In genomic region chr11:59802639-59803176, GRCh38 we compare ENCODE assay signal across 8 cellular contexts. TPM values are rescaled to one million over a fixed set of nuclear protein-coding genes. Genes with fewer than 3 reads are reported as not detected.
A peak's percentile ranks its signal among the peaks of the same experiment; 100 is the strongest.
DNase-seq lines count a peak whose midpoint lies in the region; ATAC-seq, FAIRE-seq and TF ChIP-seq lines count a peak whose summit lies in the region.

No MANE protein-coding gene starts in this region.

- peak; percentile 67 for ATAC-seq in HG03159 (IDR thresholded peaks at IDR 0.05; ENCODE audit: unreplicated experiment)
- ATAC-seq in K562, result peak; percentile 61
- ATAC-seq in stimulated activated effector memory CD8-positive, alpha-beta T cell treated with anti-CD3 and anti-CD28 coated beads, Interleukin-12 subunit alpha, Interleukin-12 subunit beta, amount 100 ng/mL, for 72 hours, result peak; percentile 78

- no peak overlapping the region for H3K27ac Mint-ChIP-seq in stimulated activated effector memory CD8-positive, alpha-beta T cell treated with anti-CD3 and anti-CD28 coated beads, Interleukin-12 subunit alpha, Interleukin-12 subunit beta, amount 100 ng/mL, for 72 hours

- TF ChIP-seq POLR2A in K562 (conservative IDR thresholded peaks at IDR 0.05) (no peak), GM12891 (IDR thresholded peaks at IDR 0.05; ENCODE audit: low read depth, low read length) (no peak)

- peak; percentile 85 to 86 for TF ChIP-seq RAD21 in K562 (CRISPR knock-in tag; conservative IDR thresholded peaks at IDR 0.05 in 1 of 2, IDR thresholded peaks at IDR 0.05 in 1 of 2)

- 44% methylated on average over 4 of the region's 4 CpGs for WGBS in K562 (ENCODE audit: insufficient coverage, low coverage, missing lambda C conversion rate)

- H2AFZ ChIP-seq in OCI-LY7 (ENCODE audit: low read length) (no peak overlapping the region), K562 (ENCODE audit: low read depth, low read length) (no peak overlapping the region)

- no peak overlapping the region for H3K9ac ChIP-seq in K562 (ENCODE audit: insufficient read depth in 1 of 2, low read depth in 2 of 2, low read length in 2 of 2)

- intact Hi-C loops in OCI-LY7 (cut with micrococcal nuclease; ENCODE audit: unreplicated experiment) (loop anchor here (1.0 to 2.0 kb wide), 2 partner anchors 48 to 266 kb away; no protein-coding TSS in a partner anchor), K562 (cut with micrococcal nuclease) (loop anchor here (1.0 to 5.0 kb wide), 5 partner anchors 48 to 630 kb away; partner anchors contain the start of genes DTX4 and PATL1)

- H3K4me3 ChIP-seq in OCI-LY7 (ENCODE audit: low read depth, low read length, poor library complexity, severe bottlenecking) (no peak overlapping the region), K562 (no peak overlapping the region)

- no peak overlapping the region for H3K27ac ChIP-seq in OCI-LY7 (ENCODE audit: low read depth, low read length, poor library complexity, severe bottlenecking)
- no peak overlapping the region for H3K27ac ChIP-seq in K562 (ENCODE audit: extremely low read depth, low read depth, low read length)

- H3K4me1 Mint-ChIP-seq in stimulated activated effector memory CD8-positive, alpha-beta T cell treated with anti-CD3 and anti-CD28 coated beads, Interleukin-12 subunit alpha, Interleukin-12 subunit beta, amount 100 ng/mL, for 72 hours, result peaks cover 6% of the 10 kb centered on the region

- no peaks in the 10 kb centered on the region for H3K27me3 ChIP-seq in K562 (ENCODE audit: control insufficient read depth in 2 of 2, insufficient read depth in 2 of 2, low read length in 2 of 2)

- in situ Hi-C loops in K562 (cut with MboI), result loop anchor here (5.0 kb wide), 1 partner anchor 45 kb away; the partner anchor contains the start of gene STX3

- H3K4me3 Mint-ChIP-seq in stimulated activated effector memory CD8-positive, alpha-beta T cell treated with anti-CD3 and anti-CD28 coated beads, Interleukin-12 subunit alpha, Interleukin-12 subunit beta, amount 100 ng/mL, for 72 hours, result no peak overlapping the region

- H4K20me1 ChIP-seq in OCI-LY7 (ENCODE audit: insufficient read depth, low read length) (no peaks in the 10 kb centered on the region), K562 (replicated peaks; ENCODE audit: control insufficient read depth, insufficient read depth, low read length) (no peaks in the 10 kb centered on the region)

- H3K9me3 Mint-ChIP-seq in stimulated activated effector memory CD8-positive, alpha-beta T cell treated with anti-CD3 and anti-CD28 coated beads, Interleukin-12 subunit alpha, Interleukin-12 subunit beta, amount 100 ng/mL, for 72 hours, result no peaks in the 10 kb centered on the region

- H3K36me3 ChIP-seq in OCI-LY7 (ENCODE audit: insufficient read depth, low read length) (peaks cover 50% of the 10 kb centered on the region), K562 (ENCODE audit: control insufficient read depth, insufficient read depth, low read length) (peaks cover 82% of the 10 kb centered on the region)

- FAIRE-seq in K562 (lab: Jason Lieb, UNC) (peak; percentile 86), islet of Langerhans (lab: Jason Lieb, UNC) (peak; percentile 93), GM12891 (lab: Jason Lieb, UNC) (no peak)

- peak; percentile 92 for TF ChIP-seq CTCF in OCI-LY7 (conservative IDR thresholded peaks at IDR 0.05; ENCODE audit: low read length)
- peak; percentile 63 to 88 (median 63) for TF ChIP-seq CTCF in K562 (IDR thresholded peaks at IDR 0.05 in 2 of 3, conservative IDR thresholded peaks at IDR 0.05 in 1 of 3; ENCODE audit: insufficient read depth in 2 of 3, low read depth in 1 of 3, low read length in 3 of 3)

- H3K4me2 ChIP-seq in OCI-LY7 (ENCODE audit: low read length), result no peak overlapping the region
- no peak overlapping the region for H3K4me2 ChIP-seq in K562 (ENCODE audit: insufficient read depth, low read length)

- H3K4me1 ChIP-seq in OCI-LY7 (ENCODE audit: insufficient read depth, low read length, poor library complexity, severe bottlenecking) (peaks cover 4% of the 10 kb centered on the region), K562 (replicated peaks in 1 of 2; ENCODE audit: control insufficient read depth in 2 of 2, insufficient read depth in 2 of 2, low read length in 2 of 2) (no peaks in the 10 kb centered on the region; a peak in 1 of 5 replicates)

- H3K9me1 ChIP-seq in K562 (ENCODE audit: control insufficient read depth, insufficient read depth, low read length), result no peaks in the 10 kb centered on the region

- CTCF ChIA-PET in OCI-LY7 (lab: Charles Lee; ENCODE audit: unreplicated experiment), result interaction anchor here (1.0 to 1.1 kb wide), 2 partner anchors 48 to 117 kb away, joined by 3 to 9 read pairs; partner anchors contain the start of gene STX3
- CTCF ChIA-PET in K562 (lab: Yijun Ruan, JAX; ENCODE audit: low intra/inter-chr PET ratio), result interaction anchor here (0.5 to 3.5 kb wide), 6 partner anchors 43 to 631 kb away, joined by 3 to 28 read pairs (median 6); partner anchors contain the start of genes DTX4 and STX3

- peaks cover 56% of the 10 kb centered on the region for H3K36me3 Mint-ChIP-seq in stimulated activated effector memory CD8-positive, alpha-beta T cell treated with anti-CD3 and anti-CD28 coated beads, Interleukin-12 subunit alpha, Interleukin-12 subunit beta, amount 100 ng/mL, for 72 hours

- TF ChIP-seq EP300 in K562 (IDR thresholded peaks at IDR 0.05; ENCODE audit: low read length), result no peak

- no peaks in the 10 kb centered on the region for H3K9me2 ChIP-seq in OCI-LY7 (ENCODE audit: insufficient read depth, low read length)

- POLR2A ChIA-PET in OCI-LY7 (lab: Charles Lee) (interaction anchor here (1.7 kb wide), 1 partner anchor 31 kb away, joined by 11 read pairs; no protein-coding TSS in a partner anchor), K562 (lab: Yijun Ruan, JAX) (interaction anchor here (1.4 kb wide), 1 partner anchor 16 kb away, joined by 3 read pairs; no protein-coding TSS in a partner anchor)

- H3K79me2 ChIP-seq in OCI-LY7 (ENCODE audit: insufficient read depth, low read depth, low read length) (peaks cover 2% of the 10 kb centered on the region; the same call in 1 of the 2 replicates), K562 (ENCODE audit: control insufficient read depth, insufficient read depth, low read length) (0 out of 3 replicates have a peak, but pooled peaks cover 2% of the 10 kb centered on the region)

- BruUV-seq in OCI-LY7 (replicated peaks; lab: Mats Ljungman, UMichigan), result no TSS peak
- BruUV-seq in K562 (replicated peaks; lab: Mats Ljungman, UMichigan), result no TSS peak

- DNase-seq in activated T-cell treated with anti-CD3 and anti-CD28 coated beads for 1 hour (ENCODE audit: low read depth) (peak; percentile 14), OCI-LY7 (ENCODE audit: low spot score) (peak; percentile 73), K562 (ENCODE audit: extremely low read depth in 1 of 4, low spot score in 3 of 4) (peak; percentile 39 to 74 (median 54)), GM12891 (ENCODE audit: insufficient read length, low spot score) (no peak)
- no peak for DNase-seq in activated T-cell treated with anti-CD3 and anti-CD28 coated beads, Interleukin-2, amount 50 U/mL, for 1 hour
- peak in 1 of 2 donors; percentile 15 for DNase-seq in stimulated activated effector memory CD8-positive, alpha-beta T cell treated with anti-CD3 and anti-CD28 coated beads, Interleukin-12 subunit alpha, Interleukin-12 subunit beta, amount 100 ng/mL, for 72 hours (ENCODE audit: low spot score in 2 of 2)

- no peaks in the 10 kb centered on the region for H3K9me3 ChIP-seq in OCI-LY7 (ENCODE audit: low read length)
- H3K9me3 ChIP-seq in K562 (replicated peaks; ENCODE audit: control insufficient read depth, insufficient read depth, low read depth, low read length), result no peaks in the 10 kb centered on the region

RNA-seq across cellular contexts. Expression of gene MRPL16, which starts 7.9 kb away (rescaled TPM):
- total RNA-seq in OCI-LY7 (2014; rRNA removed; shearing (Covaris generic)), result 133 and 159 TPM in 2 replicates
- total RNA-seq in OCI-LY7 (2022) (87.5 and 92.2 TPM in 2 replicates), K562 (2014; rRNA removed) (166 and 202 TPM in 2 replicates), K562 (2014; rRNA removed; fragmentation: Illumina TruSeq; extraction: Trizol) (157 and 158 TPM in 2 replicates), K562 (2015; rRNA removed; fragmentation: Illumina TruSeq; extraction: Trizol) (139 and 146 TPM in 2 replicates), K562 (2021) (157 and 168 TPM in 2 replicates)
- 44.3 and 58.4 TPM in 2 replicates for total RNA-seq in K562 (2011; cell fraction: chromatin; rRNA removed; ENCODE audit: low replicate concordance)
- total RNA-seq in K562 (2011; cell fraction: nucleolus; rRNA removed), result 43.0 and 45.4 TPM in 2 replicates
- total RNA-seq in K562 (2011; cell fraction: nucleoplasm; rRNA removed), result 63.6 and 81.8 TPM in 2 replicates
- polyA plus RNA-seq in K562 (2011; rRNA removed) (106 and 172 TPM in 2 replicates), K562 (2014; fragmentation: Illumina TruSeq; extraction: Trizol) (209 and 212 TPM in 2 replicates), K562 (2014; fragmentation: Nextera tagmentation; extraction: Ambion mirVana) (10 to 100 TPM; 63.3 to 99.3 TPM), K562 (2014; rRNA removed) (191 and 196 TPM in 2 replicates)
- 79.0 and 152 TPM in 2 replicates for polyA plus RNA-seq in K562 (2011; cell fraction: cytosol; rRNA removed)
- 60.6 and 127 TPM in 2 replicates for polyA plus RNA-seq in K562 (2011; cell fraction: nucleus; rRNA removed)
- polyA plus RNA-seq in K562 (2012), result 108 and 136 TPM in 2 replicates
- polyA minus RNA-seq in K562 (2011; rRNA and poly(A)+ RNA removed), result 66.3 and 111 TPM in 2 replicates
- 36.9 and 52.2 TPM in 2 replicates for polyA minus RNA-seq in K562 (2011; cell fraction: cytosol; rRNA and poly(A)+ RNA removed)
- 16.4 and 34.3 TPM in 2 replicates for polyA minus RNA-seq in K562 (2011; cell fraction: nucleus; rRNA and poly(A)+ RNA removed)
- polyA plus RNA-seq in GM12891 (2012; ENCODE audit: low read depth, missing spikeins), result 67.3 TPM

RNA-seq across cellular contexts. Expression of gene CBLIF, which starts 42.6 kb away (rescaled TPM):
- total RNA-seq in OCI-LY7 (2014; rRNA removed; shearing (Covaris generic)), result not detected in 2 replicates
- total RNA-seq in OCI-LY7 (2022), result not detected in 2 replicates
- total RNA-seq in K562 (2011; cell fraction: chromatin; rRNA removed; ENCODE audit: low replicate concordance), result not detected in 2 replicates
- 0.33 TPM in 1 of 2 replicates, not detected in the other for total RNA-seq in K562 (2011; cell fraction: nucleolus; rRNA removed)
- not detected in 2 replicates for total RNA-seq in K562 (2011; cell fraction: nucleoplasm; rRNA removed)
- 0.23 and 0.37 TPM in 2 replicates for total RNA-seq in K562 (2014; rRNA removed)
- total RNA-seq in K562 (2014; rRNA removed; fragmentation: Illumina TruSeq; extraction: Trizol), result 0.45 and 0.58 TPM in 2 replicates
- 0.40 and 0.53 TPM in 2 replicates for total RNA-seq in K562 (2015; rRNA removed; fragmentation: Illumina TruSeq; extraction: Trizol)
- total RNA-seq in K562 (2021), result 0.62 and 0.72 TPM in 2 replicates
- polyA plus RNA-seq in K562 (2011; rRNA removed), result 0.07 and 0.11 TPM in 2 replicates
- polyA plus RNA-seq in K562 (2011; cell fraction: cytosol; rRNA removed), result 0.24 TPM in 1 of 2 replicates, not detected in the other
- polyA plus RNA-seq in K562 (2011; cell fraction: nucleus; rRNA removed), result 0.40 TPM in 1 of 2 replicates, not detected in the other
- polyA plus RNA-seq in K562 (2012), result 0.14 and 0.20 TPM in 2 replicates
- polyA plus RNA-seq in K562 (2014; fragmentation: Illumina TruSeq; extraction: Trizol), result 0.58 and 0.76 TPM in 2 replicates
- polyA plus RNA-seq in K562 (2014; fragmentation: Nextera tagmentation; extraction: Ambion mirVana), result under 1 TPM; 0.39 to 0.83 TPM
- 0.49 and 0.54 TPM in 2 replicates for polyA plus RNA-seq in K562 (2014; rRNA removed)
- polyA minus RNA-seq in K562 (2011; rRNA and poly(A)+ RNA removed), result 0.35 TPM in 1 of 2 replicates, not detected in the other
- not detected in 2 replicates for polyA minus RNA-seq in K562 (2011; cell fraction: cytosol; rRNA and poly(A)+ RNA removed)
- not detected in 2 replicates for polyA minus RNA-seq in K562 (2011; cell fraction: nucleus; rRNA and poly(A)+ RNA removed)
- polyA plus RNA-seq in GM12891 (2012; ENCODE audit: low read depth, missing spikeins), result not detected

RNA-seq across cellular contexts. Expression of gene STX3, which starts 47.5 kb away (rescaled TPM):
- 20.2 and 27.2 TPM in 2 replicates for total RNA-seq in OCI-LY7 (2014; rRNA removed; shearing (Covaris generic))
- 6.4 and 8.4 TPM in 2 replicates for total RNA-seq in OCI-LY7 (2022)
- total RNA-seq in K562 (2011; cell fraction: chromatin; rRNA removed; ENCODE audit: low replicate concordance), result 37.7 and 53.0 TPM in 2 replicates
- total RNA-seq in K562 (2011; cell fraction: nucleolus; rRNA removed), result 20.0 and 22.1 TPM in 2 replicates
- 33.5 and 50.9 TPM in 2 replicates for total RNA-seq in K562 (2011; cell fraction: nucleoplasm; rRNA removed)
- total RNA-seq in K562 (2014; rRNA removed), result 46.2 and 48.2 TPM in 2 replicates
- total RNA-seq in K562 (2014; rRNA removed; fragmentation: Illumina TruSeq; extraction: Trizol), result 60.5 and 67.7 TPM in 2 replicates
- 91.6 and 94.0 TPM in 2 replicates for total RNA-seq in K562 (2015; rRNA removed; fragmentation: Illumina TruSeq; extraction: Trizol)
- total RNA-seq in K562 (2021), result 37.1 and 37.5 TPM in 2 replicates
- polyA plus RNA-seq in K562 (2011; rRNA removed), result 56.0 and 75.4 TPM in 2 replicates
- polyA plus RNA-seq in K562 (2011; cell fraction: cytosol; rRNA removed), result 37.5 and 56.2 TPM in 2 replicates
- 27.6 and 52.1 TPM in 2 replicates for polyA plus RNA-seq in K562 (2011; cell fraction: nucleus; rRNA removed)
- polyA plus RNA-seq in K562 (2012), result 50.5 and 70.4 TPM in 2 replicates
- polyA plus RNA-seq in K562 (2014; fragmentation: Illumina TruSeq; extraction: Trizol), result 52.1 and 54.2 TPM in 2 replicates
- polyA plus RNA-seq in K562 (2014; fragmentation: Nextera tagmentation; extraction: Ambion mirVana), result 10 to 100 TPM; 12.0 to 14.4 TPM
- polyA plus RNA-seq in K562 (2014; rRNA removed), result 48.7 and 52.2 TPM in 2 replicates
- 58.8 and 76.1 TPM in 2 replicates for polyA minus RNA-seq in K562 (2011; rRNA and poly(A)+ RNA removed)
- polyA minus RNA-seq in K562 (2011; cell fraction: cytosol; rRNA and poly(A)+ RNA removed), result 20.0 and 27.8 TPM in 2 replicates
- 15.6 and 39.2 TPM in 2 replicates for polyA minus RNA-seq in K562 (2011; cell fraction: nucleus; rRNA and poly(A)+ RNA removed)
- polyA plus RNA-seq in GM12891 (2012; ENCODE audit: low read depth, missing spikeins), result 0.46 TPM

Comparison
In these comparisons a context has a peak if more than half of its experiments do, and no peak if none do; other contexts are left out.
1. DNase-seq: peak in activated T-cell treated with anti-CD3 and anti-CD28 coated beads for 1 hour (single experiment), OCI-LY7 (single experiment) and K562 (4 of 4); none in activated T-cell treated with anti-CD3 and anti-CD28 coated beads, Interleukin-2, amount 50 U/mL, for 1 hour (single experiment) and GM12891 (single experiment).
2. Peak in every context shown above with its lines, with median percentiles within 50 percentile points of each other: ATAC-seq.